Comparison of ENCODE assay signal across 8 cellular contexts in genomic region chr11:95923730-95924413, GRCh38. TPM values are rescaled to one million over a fixed set of nuclear protein-coding genes. Genes with fewer than 3 reads are reported as not detected.
DNase-seq lines count a peak whose midpoint lies in the region; ATAC-seq, FAIRE-seq and TF ChIP-seq lines count a peak whose summit lies in the region.

Gene MTMR2, minus strand, starts transcription at chr11:95924107. Its CDS starts 153 bp downstream, at chr11:95923954.

- ATAC-seq in HG02840 (IDR thresholded peaks at IDR 0.05; ENCODE audit: low FRiP score, unreplicated experiment), result peak; percentile 99

- H3K9me3 ChIP-seq in small intestine (ENCODE audit: control insufficient read depth, low read depth), result no peaks in the 10 kb centered on the region

- FAIRE-seq in bronchial epithelial cell (lab: Jason Lieb, UNC) (no peak), small intestine (lab: Jason Lieb, UNC) (no peak)

- TF ChIP-seq CTCF in VCaP (conservative IDR thresholded peaks at IDR 0.05) (no peak), bronchial epithelial cell (IDR thresholded peaks at IDR 0.05; ENCODE audit: insufficient read depth, low read length, severe bottlenecking) (no peak)

- H3K4me3 ChIP-seq in bronchial epithelial cell (ENCODE audit: low read depth, low read length), result peak within 1 kb of the TSS; percentile 79
- peak within 1 kb of the TSS; percentile 64 to 81 for H3K4me3 ChIP-seq in small intestine (ENCODE audit: low read depth in 1 of 2, low read length in 2 of 2)

- H3K27me3 ChIP-seq in bronchial epithelial cell (ENCODE audit: control insufficient read depth, insufficient read depth, low read length) (no peaks in the 10 kb centered on the region), small intestine (ENCODE audit: control insufficient read depth in 2 of 2, insufficient read depth in 2 of 2, low read length in 2 of 2) (no peaks in the 10 kb centered on the region)

- peak; percentile 16 for DNase-seq in NCI-H2107 treated with DMSO at 0.1 percent for 48 hours (lab: John Stamatoyannopoulos, UW; ENCODE audit: unreplicated experiment)
- no peak for DNase-seq in NCI-H2107 (lab: John Stamatoyannopoulos, UW)
- DNase-seq in NCI-H1930 (lab: John Stamatoyannopoulos, UW), result peak; percentile 50 to 69
- peak; percentile 30 for DNase-seq in bronchial epithelial cell (ENCODE audit: low read depth)
- peak; percentile 89 for DNase-seq in iPS-NIHi11 (ENCODE audit: low spot score)
- DNase-seq in small intestine, result peak; percentile 62

- H3K36me3 ChIP-seq in bronchial epithelial cell (ENCODE audit: control insufficient read depth, insufficient read depth, low read length) (no peaks in the 10 kb centered on the region), small intestine (ENCODE audit: control insufficient read depth in 2 of 2, insufficient read depth in 2 of 2, low read length in 2 of 2) (no peaks in the 10 kb centered on the region)

- H3K4me1 ChIP-seq in small intestine (ENCODE audit: control insufficient read depth in 2 of 2, insufficient read depth in 1 of 2, low read depth in 1 of 2, low read length in 1 of 2), result no peaks in the 10 kb centered on the region

- WGBS in small intestine, 3 donors, result 0 to 1% (median 0%) methylated on average over 47 to 49 of the region's 49 CpGs

- peak within 1 kb of the TSS; percentile 92 for H3K27ac ChIP-seq in VCaP
- H3K27ac ChIP-seq in small intestine (ENCODE audit: low read depth in 1 of 2, low read length in 1 of 2), result peak within 1 kb of the TSS; percentile 92 to 96

RNA-seq across cellular contexts. Expression of gene MTMR2, which starts in this region (rescaled TPM):
- total RNA-seq in bronchial epithelial cell, result 15.0 and 19.3 TPM in 2 replicates
- polyA plus RNA-seq in small intestine, result 10 to 100 TPM in 1 of 3 donors, 1 to 10 TPM in 2; 4.7 to 14.5 (median 5.4) TPM
